ENCODE assay signal across 8 cellular contexts in genomic region chr9:124940894-124941688, GRCh38. TPM values are rescaled to one million over a fixed set of nuclear protein-coding genes. Genes with fewer than 3 reads are reported as not detected.
DNase-seq lines count a peak whose midpoint lies in the region; ATAC-seq and TF ChIP-seq lines count a peak whose summit lies in the region.

TSS of gene GOLGA1 (minus strand) at chr9:124941083. CDS start at chr9:124938711, 2,372 bp downstream.

- intact Hi-C loops in left colon (cut with DNase I, micrococcal nuclease): loop anchor here in 1 of 2 donors (10.0 kb wide), 1 partner anchor 204 kb away; the partner anchor contains the start of gene SCAI

- no peak for TF ChIP-seq CTCF in coronary artery (IDR thresholded peaks at IDR 0.05)

- peaks cover 18% of the 10 kb centered on the region for H3K36me3 Mint-ChIP-seq in activated CD4-positive, alpha-beta T cell treated with anti-CD3 and anti-CD28 coated beads, Interleukin-2, amount 10 ng/mL, durations not matched to agents 7 days and 5 days (ENCODE audit: low read depth)

- H3K27ac Mint-ChIP-seq in activated CD4-positive, alpha-beta T cell treated with anti-CD3 and anti-CD28 coated beads, Interleukin-2, amount 10 ng/mL, durations not matched to agents 7 days and 5 days: peak within 1 kb of the TSS; percentile 97

- peak within 1 kb of the TSS; percentile 86 for H3K4me3 Mint-ChIP-seq in activated CD4-positive, alpha-beta T cell treated with anti-CD3 and anti-CD28 coated beads, Interleukin-2, amount 10 ng/mL, durations not matched to agents 7 days and 5 days

- H3K4me3 ChIP-seq in BLaER1: peak within 1 kb of the TSS; percentile 84
- peak within 1 kb of the TSS; percentile 96 for H3K4me3 ChIP-seq in coronary artery

- POLR2A ChIA-PET in activated CD4-positive, alpha-beta T cell treated with anti-CD3 and anti-CD28 coated beads, Interleukin-2, amount 10 ng/mL, durations not matched to agents 7 days and 5 days (lab: Charles Lee): interaction anchor here (0.7 kb wide), 1 partner anchor 186 kb away, joined by 5 read pairs; no protein-coding TSS in a partner anchor

- H3K36me3 ChIP-seq in BLaER1: peaks cover 14% of the 10 kb centered on the region

- no peaks in the 10 kb centered on the region for H3K9me3 ChIP-seq in BLaER1

- DNase-seq in NCI-H526 (lab: John Stamatoyannopoulos, UW): peak; percentile 67 to 95
- DNase-seq in activated CD4-positive, alpha-beta T cell treated with anti-CD3 and anti-CD28 coated beads, Interleukin-2, amount 10 ng/mL, durations not matched to agents 7 days and 5 days: peak; percentile 93
- DNase-seq in coronary artery (ENCODE audit: low spot score): peak; percentile 98
- peak; percentile 96 to 98 for DNase-seq in left colon
- DNase-seq in stimulated activated CD4-positive, alpha-beta T cell treated with anti-CD3 and anti-CD28 coated beads, Interleukin-1b, Interleukin-23, amount 100 ng/mL, for 4 hours (ENCODE audit: low read depth in 2 of 2): peak; percentile 90 to 91

- H3K27me3 Mint-ChIP-seq in activated CD4-positive, alpha-beta T cell treated with anti-CD3 and anti-CD28 coated beads, Interleukin-2, amount 10 ng/mL, durations not matched to agents 7 days and 5 days: no peaks in the 10 kb centered on the region

- H3K4me2 ChIP-seq in BLaER1: peak within 1 kb of the TSS; percentile 85

- peaks cover 30% of the 10 kb centered on the region for H3K4me1 Mint-ChIP-seq in activated CD4-positive, alpha-beta T cell treated with anti-CD3 and anti-CD28 coated beads, Interleukin-2, amount 10 ng/mL, durations not matched to agents 7 days and 5 days

- peak within 1 kb of the TSS; percentile 92 for H3K9ac ChIP-seq in BLaER1

- CTCF ChIA-PET in activated CD4-positive, alpha-beta T cell treated with anti-CD3 and anti-CD28 coated beads, Interleukin-2, amount 10 ng/mL, durations not matched to agents 7 days and 5 days (lab: Charles Lee): interaction anchor here (0.9 to 1.2 kb wide), 3 partner anchors 9 to 206 kb away, joined by 3 read pairs; no protein-coding TSS in a partner anchor

- peak; percentile 89 for ATAC-seq in GM19324 (IDR thresholded peaks at IDR 0.05; ENCODE audit: low FRiP score, unreplicated experiment)
- peak; percentile 67 for ATAC-seq in HG03460 (IDR thresholded peaks at IDR 0.05; ENCODE audit: unreplicated experiment)
- ATAC-seq in left colon: peak; percentile 91

- no peaks in the 10 kb centered on the region for H4K20me1 ChIP-seq in BLaER1

- H3K27me3 ChIP-seq in BLaER1: no peaks in the 10 kb centered on the region

- H3K27ac ChIP-seq in BLaER1 (peak within 1 kb of the TSS; percentile 93), coronary artery (peak within 1 kb of the TSS; percentile 92 to 93)

- no peaks in the 10 kb centered on the region for H3K9me3 Mint-ChIP-seq in activated CD4-positive, alpha-beta T cell treated with anti-CD3 and anti-CD28 coated beads, Interleukin-2, amount 10 ng/mL, durations not matched to agents 7 days and 5 days

- H3K4me1 ChIP-seq in BLaER1: peaks cover 22% of the 10 kb centered on the region

RNA-seq across cellular contexts. Expression of gene GOLGA1, which starts in this region (rescaled TPM):
- 10 to 100 TPM; 15.2 to 19.3 TPM for total RNA-seq in activated CD4-positive, alpha-beta T cell treated with anti-CD3 and anti-CD28 coated beads, Interleukin-2, amount 10 ng/mL, durations not matched to agents 7 days and 5 days
- total RNA-seq in left colon: 10 to 100 TPM; 26.4 to 30.5 TPM

Comparison
In these comparisons a context has a peak if more than half of its experiments do, and no peak if none do; other contexts are left out.
1. Peak in every context shown above with its lines: DNase-seq, ATAC-seq, H3K4me3 ChIP-seq and H3K27ac ChIP-seq.